ENCODE assay signal across 8 cellular contexts in genomic region chr20:58892126-58892931, GRCh38. TPM values are rescaled to one million over a fixed set of nuclear protein-coding genes. Genes with fewer than 3 reads are reported as not detected.
DNase-seq lines count a peak whose midpoint lies in the region; ATAC-seq, FAIRE-seq and TF ChIP-seq lines count a peak whose summit lies in the region.

No MANE protein-coding gene starts in this region.

- H2BK12ac ChIP-seq in neuronal stem cell (ENCODE audit: low read length) = no peak overlapping the region

- WGBS in neuronal stem cell (ENCODE audit: extremely low coverage in 2 of 2, insufficient read length in 2 of 2, insufficient replicate concordance in 1 of 2), 2 donors = no CpG with 5 or more reads among the region's 50 CpGs

- peak overlapping the region; percentile 97 for H3K27ac ChIP-seq in neuronal stem cell (replicated peaks; ENCODE audit: low read length)
- H3K27ac ChIP-seq in thoracic aorta = peak overlapping the region; percentile 99 to 100

- peak overlapping the region; percentile 93 for H3K18ac ChIP-seq in neuronal stem cell (ENCODE audit: low read length)

- H3K23ac ChIP-seq in neuronal stem cell (ENCODE audit: low read depth, low read length, poor library complexity) = no peak overlapping the region

- peak overlapping the region; percentile 31 for H3K14ac ChIP-seq in neuronal stem cell (ENCODE audit: low read length)

- peak overlapping the region; percentile 57 for H3K4me2 ChIP-seq in neuronal stem cell (ENCODE audit: insufficient read depth, low read length, poor library complexity, severe bottlenecking)

- peak; percentile 84 for DNase-seq in GM06990 (ENCODE audit: extremely low read depth, insufficient read length)
- peak; percentile 83 for DNase-seq in RPMI8226
- DNase-seq in activated gamma-delta T cell treated with Interleukin-2 at 50 U/mL for 16 hours = peak; percentile 69
- DNase-seq in frontal cortex (ENCODE audit: low spot score in 2 of 2) = peak; percentile 68 to 75
- DNase-seq in neuronal stem cell (ENCODE audit: low spot score) = peak; percentile 67
- no peak for DNase-seq in thoracic aorta (ENCODE audit: low spot score)

- H3K4ac ChIP-seq in neuronal stem cell (ENCODE audit: low read length) = no peak overlapping the region

- TF ChIP-seq RAD21 in Ishikawa (IDR thresholded peaks at IDR 0.05; ENCODE audit: low read depth) = no peak

- no peaks in the 10 kb centered on the region for H3K9me3 ChIP-seq in neuronal stem cell (replicated peaks in 1 of 2; ENCODE audit: control insufficient read depth in 2 of 2, insufficient read depth in 1 of 2, low read depth in 1 of 2, low read length in 2 of 2)
- no peaks in the 10 kb centered on the region for H3K9me3 ChIP-seq in thoracic aorta

- FAIRE-seq in frontal cortex (lab: Jason Lieb, UNC) = no peak

- peak overlapping the region; percentile 43 for H4K8ac ChIP-seq in neuronal stem cell (ENCODE audit: low read depth, low read length)

- peak overlapping the region; percentile 90 for H2BK5ac ChIP-seq in neuronal stem cell (ENCODE audit: low read length)

- H3K4me3 ChIP-seq in GM06990 (replicated peaks; ENCODE audit: low read depth, low read length) (peak overlapping the region; percentile 70), neuronal stem cell (ENCODE audit: low read length in 2 of 2) (peak overlapping the region; percentile 91 to 93), thoracic aorta (peak overlapping the region; percentile 96)

- no peaks in the 10 kb centered on the region for H3K27me3 ChIP-seq in GM06990 (replicated peaks; ENCODE audit: control insufficient read depth, insufficient read depth, low read length)
- H3K27me3 ChIP-seq in neuronal stem cell (ENCODE audit: control insufficient read depth in 3 of 3, insufficient read depth in 3 of 3, low read depth in 1 of 3, low read length in 3 of 3) = no peaks in the 10 kb centered on the region
- H3K27me3 ChIP-seq in thoracic aorta (replicated peaks; ENCODE audit: insufficient read depth) = no peaks in the 10 kb centered on the region

- peak overlapping the region; percentile 60 for H2AK5ac ChIP-seq in neuronal stem cell (ENCODE audit: low read depth, low read length)

- no peak for ATAC-seq in thoracic aorta (ENCODE audit: insufficient number of reproducible peaks, low FRiP score, low read depth)
- ATAC-seq in GM18867 (IDR thresholded peaks at IDR 0.05; ENCODE audit: unreplicated experiment) = no peak

- H3K9ac ChIP-seq in neuronal stem cell (ENCODE audit: low read depth, low read length, poor library complexity) = peak overlapping the region; percentile 80

- peak overlapping the region; percentile 86 for H2AFZ ChIP-seq in neuronal stem cell (ENCODE audit: low read length)

- peaks cover 8% of the 10 kb centered on the region for H3K79me1 ChIP-seq in neuronal stem cell (ENCODE audit: low read depth, low read length)

- no peak overlapping the region for H2BK120ac ChIP-seq in neuronal stem cell (ENCODE audit: low read depth, low read length)

- no peak for TF ChIP-seq EP300 in Ishikawa (IDR thresholded peaks at IDR 0.05; ENCODE audit: borderline replicate concordance)

- no peak overlapping the region for H4K91ac ChIP-seq in neuronal stem cell (ENCODE audit: low read depth, low read length, poor library complexity)

- H3K4me1 ChIP-seq in neuronal stem cell (ENCODE audit: control insufficient read depth in 2 of 2, insufficient read depth in 1 of 2, low read depth in 1 of 2, low read length in 2 of 2) (peaks cover 17 to 30% of the 10 kb centered on the region in 2 donors), thoracic aorta (ENCODE audit: control insufficient read depth in 1 of 2, low read depth in 2 of 2) (peaks cover 35 to 48% of the 10 kb centered on the region in 2 donors)

- H3K36me3 ChIP-seq in GM06990 (ENCODE audit: control insufficient read depth, insufficient read depth, low read length) (peaks cover 6% of the 10 kb centered on the region; the same call in 1 of the 2 replicates), neuronal stem cell (replicated peaks in 1 of 2; ENCODE audit: control insufficient read depth in 2 of 2, insufficient read depth in 2 of 2, low read length in 2 of 2) (peaks cover 6 to 39% of the 10 kb centered on the region in 2 donors), thoracic aorta (no peaks in the 10 kb centered on the region)

- H2BK15ac ChIP-seq in neuronal stem cell (ENCODE audit: low read length) = no peak overlapping the region

- TF ChIP-seq CTCF in GM06990 (IDR thresholded peaks at IDR 0.05; ENCODE audit: insufficient read depth, low read length, poor library complexity, severe bottlenecking) (peak; percentile 40), thoracic aorta (IDR thresholded peaks at IDR 0.05) (no peak)

TF ChIP-seq in Ishikawa, 13 proteins besides CTCF, POLR2A, EP300 and RAD21:
- TF ChIP-seq NFIC (IDR thresholded peaks at IDR 0.05) (no peak), MAX (IDR thresholded peaks at IDR 0.05) (peak; percentile 2; the same call in 1 of the 2 replicates), ZBTB7A (IDR thresholded peaks at IDR 0.05; ENCODE audit: low read depth) (peak; percentile 87; the same call in 1 of the 2 replicates), REST (IDR thresholded peaks at IDR 0.05; ENCODE audit: low read depth) (no peak), TCF12 (IDR thresholded peaks at IDR 0.05; ENCODE audit: low read depth) (peak; percentile 22; the same call in 1 of the 2 replicates)

RNA-seq across cellular contexts. Expression of gene GNAS, which starts 39.8 kb away (rescaled TPM):
- total RNA-seq in frontal cortex = 481 TPM
- polyA plus RNA-seq in neuronal stem cell (2013, experiment 1 of 2) = 1,720 TPM
- 1,692 TPM for polyA plus RNA-seq in neuronal stem cell (2013, experiment 2 of 2)
- total RNA-seq in thoracic aorta = 100 to 1,000 TPM; 742 to 943 TPM

RNA-seq across cellular contexts. Expression of gene GNAS-AS1, which starts 41.6 kb away (rescaled TPM):
- total RNA-seq in frontal cortex = 1.2 TPM
- polyA plus RNA-seq in neuronal stem cell (2013, experiment 1 of 2) = 1.7 TPM
- 1.9 TPM for polyA plus RNA-seq in neuronal stem cell (2013, experiment 2 of 2)
- under 1 TPM; 0.21 to 0.81 TPM for total RNA-seq in thoracic aorta
